ENCODE assay signal across 8 cellular contexts in the genomic region with DNA sequence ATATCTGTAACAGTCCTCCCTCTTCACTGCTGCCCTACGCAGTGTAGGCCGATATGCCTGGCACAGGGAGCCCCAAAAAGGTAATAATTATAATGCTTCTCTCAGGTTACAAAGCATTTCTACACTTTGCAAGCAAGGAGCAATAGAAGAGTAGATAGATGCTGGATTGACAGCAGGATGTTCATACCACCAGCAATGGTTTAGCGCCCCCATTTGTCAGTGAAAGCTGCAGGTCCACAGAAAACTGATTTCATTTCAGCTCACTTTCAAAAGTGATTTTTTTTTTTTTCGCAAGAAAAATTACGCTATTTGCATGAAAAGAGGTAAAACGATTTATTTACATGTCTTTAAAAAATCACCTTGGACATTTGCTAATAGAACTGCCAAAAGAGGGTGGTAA. TPM values are rescaled to one million over a fixed set of nuclear protein-coding genes. Genes with fewer than 3 reads are reported as not detected.
DNase-seq lines count a peak whose midpoint lies in the region; ATAC-seq and TF ChIP-seq lines count a peak whose summit lies in the region.
"Had no signal": no experiment of that assay in that cellular context is flagged by ENCODE, and none has a peak within 500 bp of the region (broad histone marks: within the 10 kb centered on the region; RNA-seq: fewer than 3 reads in every experiment).

No MANE protein-coding gene starts in this region.

- H3K23ac ChIP-seq in mesenchymal stem cell (ENCODE audit: low read length in 2 of 2), result no peak overlapping the region

- H3K14ac ChIP-seq in mesenchymal stem cell (ENCODE audit: low read length in 2 of 2), result no peak overlapping the region

- H3K9me2 ChIP-seq in DOHH2 (replicated peaks; ENCODE audit: control insufficient read depth, low read length), result no peaks in the 10 kb centered on the region

- no peak overlapping the region for H3K9ac ChIP-seq in mesenchymal stem cell (ENCODE audit: low read length)

- no peak overlapping the region for H3K4me2 ChIP-seq in DOHH2 (ENCODE audit: low read length)
- no peak overlapping the region for H3K4me2 ChIP-seq in mesenchymal stem cell (ENCODE audit: low read length, poor library complexity, severe bottlenecking)

- H3K18ac ChIP-seq in mesenchymal stem cell (ENCODE audit: low read depth in 1 of 2, low read length in 2 of 2), result no peak overlapping the region

- no peak overlapping the region for H2AFZ ChIP-seq in mesenchymal stem cell (ENCODE audit: low read depth, low read length)

- no peaks in the 10 kb centered on the region for H3F3A ChIP-seq in DOHH2 (ENCODE audit: control insufficient read depth, insufficient read depth)

- H3K36me3 ChIP-seq in DOHH2 (ENCODE audit: control insufficient read depth, low read length) (peaks cover 17% of the 10 kb centered on the region), mesenchymal stem cell (ENCODE audit: control insufficient read depth in 1 of 2, insufficient read depth in 2 of 2, low read depth in 1 of 2, low read length in 2 of 2) (peaks cover 6 to 51% of the 10 kb centered on the region in 2 experiments), Peyer's patch (peaks cover 0 to 19% (median 0%) of the 10 kb centered on the region in 3 donors)

- H3K4me1 ChIP-seq in DOHH2 (ENCODE audit: control insufficient read depth, low read length) (no peaks in the 10 kb centered on the region), mesenchymal stem cell (ENCODE audit: control insufficient read depth, insufficient read depth, low read depth, low read length) (no peaks in the 10 kb centered on the region), Peyer's patch (no peaks in the 10 kb centered on the region)
- H3K4me1 ChIP-seq: pancreas had no signal

- no peaks in the 10 kb centered on the region for H3K79me1 ChIP-seq in mesenchymal stem cell (replicated peaks; ENCODE audit: low read length, poor library complexity, severe bottlenecking)

- no peak overlapping the region for H4K8ac ChIP-seq in mesenchymal stem cell (ENCODE audit: low read length)

- H3K79me2 ChIP-seq in DOHH2 (ENCODE audit: control insufficient read depth, low read length), result no peaks in the 10 kb centered on the region

- H3K4me3 ChIP-seq in DOHH2 (ENCODE audit: low read length) (no peak overlapping the region), mesenchymal stem cell (ENCODE audit: insufficient read depth in 1 of 2, low read depth in 1 of 2, low read length in 2 of 2) (no peak overlapping the region), Peyer's patch (no peak overlapping the region)
- H3K4me3 ChIP-seq: pancreas had no signal

- no peak overlapping the region for H3K4ac ChIP-seq in mesenchymal stem cell (ENCODE audit: low read depth in 1 of 2, low read length in 2 of 2)

- no peak overlapping the region for H3K27ac ChIP-seq in DOHH2 (ENCODE audit: low read depth, low read length)
- H3K27ac ChIP-seq in mesenchymal stem cell (ENCODE audit: low read length, poor library complexity, severe bottlenecking), result no peak overlapping the region
- no peak overlapping the region for H3K27ac ChIP-seq in Peyer's patch
- H3K27ac ChIP-seq: pancreas had no signal

- H2BK12ac ChIP-seq in mesenchymal stem cell (ENCODE audit: low read length in 2 of 2), result no peak overlapping the region

- WGBS in mesenchymal stem cell, result 67% methylated on average over 2 of the region's 6 CpGs

- H3K27me3 ChIP-seq in DOHH2 (ENCODE audit: control insufficient read depth, low read length), result no peaks in the 10 kb centered on the region
- no peaks in the 10 kb centered on the region for H3K27me3 ChIP-seq in mesenchymal stem cell (ENCODE audit: control insufficient read depth in 1 of 2, insufficient read depth in 1 of 2, low read length in 2 of 2)
- no peaks in the 10 kb centered on the region for H3K27me3 ChIP-seq in Peyer's patch
- H3K27me3 ChIP-seq: pancreas had no signal

- H2BK15ac ChIP-seq in mesenchymal stem cell (ENCODE audit: low read depth, poor library complexity, severe bottlenecking), result no peak overlapping the region

- no peak overlapping the region for H2BK120ac ChIP-seq in mesenchymal stem cell (ENCODE audit: low read depth, low read length)

- H2BK5ac ChIP-seq in mesenchymal stem cell (ENCODE audit: low read depth, low read length, poor library complexity, severe bottlenecking), result no peak overlapping the region

- ATAC-seq in HG03571 (IDR thresholded peaks at IDR 0.05; ENCODE audit: unreplicated experiment), result no peak
- no peak for ATAC-seq in GM19452 (IDR thresholded peaks at IDR 0.05; ENCODE audit: unreplicated experiment)

- peak; percentile 49 for TF ChIP-seq CTCF in DOHH2 (IDR thresholded peaks at IDR 0.05; ENCODE audit: low read depth, low read length, poor library complexity, severe bottlenecking)
- TF ChIP-seq CTCF in Peyer's patch (IDR thresholded peaks at IDR 0.05), result peak in 2 of 6 experiments; percentile 16 to 28

- TF ChIP-seq POLR2A in Peyer's patch (IDR thresholded peaks at IDR 0.05), result no peak

- DNase-seq in NAMALWA (ENCODE audit: low spot score), result peak; percentile 40
- peak; percentile 13 for DNase-seq in cerebellar cortex (ENCODE audit: low spot score)
- DNase-seq in mesenchymal stem cell, result peak; percentile 4
- DNase-seq in Peyer's patch, result no peak
- DNase-seq: pancreas had no signal

- no peaks in the 10 kb centered on the region for H4K20me1 ChIP-seq in DOHH2 (ENCODE audit: control insufficient read depth, insufficient read depth, low read depth, low read length)

- H3K9me3 ChIP-seq in DOHH2 (ENCODE audit: control insufficient read depth, insufficient read depth, low read length), result no peaks in the 10 kb centered on the region
- no peaks in the 10 kb centered on the region for H3K9me3 ChIP-seq in mesenchymal stem cell (ENCODE audit: control insufficient read depth, low read length)
- no peaks in the 10 kb centered on the region for H3K9me3 ChIP-seq in Peyer's patch
- H3K9me3 ChIP-seq: pancreas had no signal

- no peak overlapping the region for H2AK5ac ChIP-seq in mesenchymal stem cell (ENCODE audit: low read length, severe bottlenecking)

- H4K91ac ChIP-seq in mesenchymal stem cell (ENCODE audit: low read length), result no peak overlapping the region

RNA-seq across cellular contexts. Expression of gene HPF1, which starts 34.5 kb away (rescaled TPM):
- 39.3 TPM for polyA plus RNA-seq in mesenchymal stem cell (2013, experiment 1 of 2)
- 41.3 TPM for polyA plus RNA-seq in mesenchymal stem cell (2013, experiment 2 of 2)
- total RNA-seq in Peyer's patch, result 10 to 100 TPM in 2 of 4 donors, 1 to 10 TPM in 2; 7.1 to 55.3 (median 13.5) TPM

Comparison
In these comparisons a context has a peak if more than half of its experiments do, and no peak if none do; other contexts are left out.
1. DNase-seq: peak in NAMALWA (single experiment), cerebellar cortex (single experiment) and mesenchymal stem cell (single experiment); none in Peyer's patch (0 of 3).